In genomic region chr22:26047516-26047915, GRCh38 we compare ENCODE assay signal across 29 cellular contexts.
"Had no signal": no experiment of that assay in that cellular context is flagged by ENCODE, and none has a peak within 500 bp of the region (broad histone marks: within the 10 kb centered on the region; RNA-seq: fewer than 3 reads in every experiment).

No MANE protein-coding gene starts in this region.

- H3K27me3 ChIP-seq: colonic mucosa, esophagus squamous epithelium, foreskin keratinocyte, gastrocnemius medialis had no signal

- FAIRE-seq: colon, endometrium, endothelial cell of umbilical vein had no signal

- ATAC-seq: effector memory CD8-positive, alpha-beta T cell; esophagus mucosa; foreskin keratinocyte; gastrocnemius medialis; gastroesophageal sphincter; heart left ventricle; heart right ventricle had no signal

- H3K9me3 ChIP-seq: colonic mucosa, esophagus muscularis mucosa, esophagus squamous epithelium, gastrocnemius medialis, gastroesophageal sphincter, heart left ventricle, heart right ventricle had no signal

- H3K4me1 ChIP-seq: colonic mucosa, esophagus muscularis mucosa, esophagus squamous epithelium, foreskin keratinocyte, gastroesophageal sphincter, heart left ventricle, heart right ventricle had no signal

- H3K9me3 Mint-ChIP-seq: dendritic cell treated with granulocyte-macrophage colony-stimulating factor and Interleukin-4, amounts not matched to agents 40 ng/mL and 50 ng/mL, for 4 days; endodermal cell had no signal

- DNase-seq: colonic mucosa; cortex of kidney; dermis blood vessel endothelial cell; dorsolateral prefrontal cortex; effector CD4-positive, alpha-beta T cell; effector CD8-positive, alpha-beta T cell; effector memory CD4-positive, alpha-beta T cell; effector memory CD8-positive, alpha-beta T cell; endodermal cell; erythroblast; esophagus squamous epithelium; foreskin fibroblast; foreskin keratinocyte; foreskin melanocyte; gastrocnemius medialis; glutamatergic neuron; head of caudate nucleus; heart left ventricle; heart right ventricle had no signal

- H3K27ac Mint-ChIP-seq: dendritic cell treated with granulocyte-macrophage colony-stimulating factor and Interleukin-4, amounts not matched to agents 40 ng/mL and 50 ng/mL, for 4 days; effector memory CD8-positive, alpha-beta T cell; endodermal cell had no signal

- H3K27ac ChIP-seq: colonic mucosa, coronary artery, dorsolateral prefrontal cortex, epithelial cell of prostate, esophagus muscularis mucosa, esophagus squamous epithelium, foreskin keratinocyte, gastrocnemius medialis, gastroesophageal sphincter, heart left ventricle, heart right ventricle, hepatocyte had no signal

- H3K4me3 Mint-ChIP-seq: dendritic cell treated with granulocyte-macrophage colony-stimulating factor and Interleukin-4, amounts not matched to agents 40 ng/mL and 50 ng/mL, for 4 days; effector memory CD8-positive, alpha-beta T cell; endodermal cell had no signal

- H3K4me3 ChIP-seq: colonic mucosa, coronary artery, dorsolateral prefrontal cortex, esophagus muscularis mucosa, esophagus squamous epithelium, gastrocnemius medialis, gastroesophageal sphincter, heart left ventricle, heart right ventricle, hepatocyte had no signal

- H3K36me3 ChIP-seq: colonic mucosa, esophagus muscularis mucosa, esophagus squamous epithelium, gastrocnemius medialis, gastroesophageal sphincter, heart left ventricle, heart right ventricle had no signal
